In the genomic region with DNA sequence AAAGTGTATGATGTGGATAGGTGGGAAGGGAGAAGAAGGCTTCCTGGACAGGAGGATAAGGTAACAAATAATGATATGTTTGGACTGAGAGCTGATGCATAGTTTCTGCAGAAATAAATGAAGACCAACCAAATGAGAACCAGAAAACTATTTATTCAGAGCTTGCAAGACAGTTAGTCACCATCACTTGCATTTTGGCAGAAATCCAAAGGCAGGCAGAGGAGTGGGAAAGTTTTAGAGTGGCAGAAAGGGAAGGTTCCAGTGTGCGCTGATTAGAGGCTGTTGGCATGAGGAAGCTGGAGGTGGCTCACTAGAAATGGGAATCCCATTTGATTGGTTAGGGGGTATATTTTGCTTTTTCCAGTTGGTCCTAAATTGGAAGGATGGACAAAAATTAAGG, we compare ENCODE assay signal across 14 cellular contexts. TPM values are rescaled to one million over a fixed set of nuclear protein-coding genes. Genes with fewer than 3 reads are reported as not detected.
DNase-seq lines count a peak whose midpoint lies in the region; ATAC-seq and TF ChIP-seq lines count a peak whose summit lies in the region.
"Had no signal": no experiment of that assay in that cellular context is flagged by ENCODE, and none has a peak within 500 bp of the region (broad histone marks: within the 10 kb centered on the region; RNA-seq: fewer than 3 reads in every experiment).

No MANE protein-coding gene starts in this region.

- peak overlapping the region; percentile 95 for H3K27ac Mint-ChIP-seq in dendritic cell treated with granulocyte-macrophage colony-stimulating factor and Interleukin-4, amounts not matched to agents 40 ng/mL and 50 ng/mL, for 4 days
- no peak overlapping the region for H3K27ac Mint-ChIP-seq in activated CD8-positive, alpha-beta T cell treated with anti-CD3 and anti-CD28 coated beads for 36 hours
- H3K27ac Mint-ChIP-seq: activated naive CD8-positive, alpha-beta T cell; immature natural killer cell had no signal

- H3K27me3 Mint-ChIP-seq in dendritic cell treated with granulocyte-macrophage colony-stimulating factor and Interleukin-4, amounts not matched to agents 40 ng/mL and 50 ng/mL, for 4 days, result no peaks in the 10 kb centered on the region
- H3K27me3 Mint-ChIP-seq in activated CD8-positive, alpha-beta T cell treated with anti-CD3 and anti-CD28 coated beads for 36 hours, result peaks cover 2% of the 10 kb centered on the region
- H3K27me3 Mint-ChIP-seq: activated naive CD8-positive, alpha-beta T cell had no signal

- TF ChIP-seq CTCF in A673 (conservative IDR thresholded peaks at IDR 0.05; ENCODE audit: low read depth, low read length) (no peak), PC-3 (conservative IDR thresholded peaks at IDR 0.05; ENCODE audit: low read depth, low read length) (no peak)
- no peak for TF ChIP-seq CTCF in activated CD8-positive, alpha-beta T cell treated with anti-CD3 and anti-CD28 coated beads for 36 hours (IDR thresholded peaks at IDR 0.05)

- H3K79me2 ChIP-seq in PC-3 (ENCODE audit: low read length), result no peaks in the 10 kb centered on the region

- intact Hi-C loops in A673 (cut with micrococcal nuclease; ENCODE audit: unreplicated experiment) (no loop called here), PC-3 (cut with micrococcal nuclease) (no loop called here)
- intact Hi-C loops in dendritic cell treated with granulocyte-macrophage colony-stimulating factor and Interleukin-4, amounts not matched to agents 40 ng/mL and 50 ng/mL, for 4 days (cut with micrococcal nuclease), result loop anchor here (2.0 to 5.0 kb wide), 3 partner anchors 19 to 159 kb away; no protein-coding TSS in a partner anchor
- intact Hi-C loops in activated CD8-positive, alpha-beta T cell treated with anti-CD3 and anti-CD28 coated beads for 36 hours (cut with micrococcal nuclease), result no loop called here

- H3K36me3 ChIP-seq in A673 (ENCODE audit: insufficient read depth, low read length, poor library complexity, severe bottlenecking) (no peaks in the 10 kb centered on the region), PC-3 (ENCODE audit: low read depth, low read length) (no peaks in the 10 kb centered on the region)

- no peak for ATAC-seq in PC-3
- ATAC-seq in GM21515 (IDR thresholded peaks at IDR 0.05; ENCODE audit: unreplicated experiment), result no peak
- ATAC-seq in activated CD8-positive, alpha-beta T cell treated with anti-CD3 and anti-CD28 coated beads for 36 hours, result no peak

- no peak overlapping the region for H3K4me2 ChIP-seq in PC-3 (ENCODE audit: low read length)

- H3K36me3 Mint-ChIP-seq in dendritic cell treated with granulocyte-macrophage colony-stimulating factor and Interleukin-4, amounts not matched to agents 40 ng/mL and 50 ng/mL, for 4 days (ENCODE audit: low read depth), result peaks cover 5% of the 10 kb centered on the region
- H3K36me3 Mint-ChIP-seq in activated CD8-positive, alpha-beta T cell treated with anti-CD3 and anti-CD28 coated beads for 36 hours (ENCODE audit: low read depth), result no peaks in the 10 kb centered on the region
- H3K36me3 Mint-ChIP-seq: activated naive CD8-positive, alpha-beta T cell; immature natural killer cell had no signal

- H3K27me3 ChIP-seq in A673 (replicated peaks; ENCODE audit: insufficient read depth, low read depth, low read length, poor library complexity) (peaks cover 6% of the 10 kb centered on the region), PC-3 (ENCODE audit: low read length) (peaks cover 10% of the 10 kb centered on the region)

- CTCF ChIA-PET in A673 (lab: Charles Lee), result no interaction called here
- CTCF ChIA-PET in PC-3 (lab: Charles Lee), result no interaction called here
- CTCF ChIA-PET in activated CD8-positive, alpha-beta T cell treated with anti-CD3 and anti-CD28 coated beads for 36 hours (lab: Charles Lee), result no interaction called here

- no peaks in the 10 kb centered on the region for H4K20me1 ChIP-seq in PC-3 (ENCODE audit: low read length)

- H3K4me1 Mint-ChIP-seq in dendritic cell treated with granulocyte-macrophage colony-stimulating factor and Interleukin-4, amounts not matched to agents 40 ng/mL and 50 ng/mL, for 4 days (ENCODE audit: low read depth), result peaks cover 55% of the 10 kb centered on the region
- H3K4me1 Mint-ChIP-seq in activated CD8-positive, alpha-beta T cell treated with anti-CD3 and anti-CD28 coated beads for 36 hours (ENCODE audit: low read depth), result peaks cover 6% of the 10 kb centered on the region
- H3K4me1 Mint-ChIP-seq: immature natural killer cell had no signal

- DNase-seq in A673 (ENCODE audit: low spot score) (peak; percentile 57), Daoy (ENCODE audit: low read depth) (peak; percentile 89), PC-3 (peak; percentile 19), NCI-H446 treated with DMSO at 0.1 percent for 48 hours (lab: John Stamatoyannopoulos, UW) (no peak), COLO829 (ENCODE audit: low spot score) (no peak)
- no peak for DNase-seq in activated CD8-positive, alpha-beta T cell treated with anti-CD3 and anti-CD28 coated beads for 36 hours
- DNase-seq: cerebellar nuclear complex; DND-41; immature natural killer cell; stimulated activated CD4-positive, alpha-beta T cell treated with anti-CD3 and anti-CD28 coated beads, Interleukin-12 subunit alpha, Interleukin-12 subunit beta, amount 100 ng/mL, for 4 hours had no signal

- H3K4me3 ChIP-seq in A673 (ENCODE audit: low read depth, low read length, poor library complexity, severe bottlenecking) (no peak overlapping the region), PC-3 (ENCODE audit: low read length) (no peak overlapping the region)

- BruUV-seq in A673 (replicated peaks; lab: Mats Ljungman, UMichigan), result no TSS peak
- no TSS peak for BruUV-seq in PC-3 (replicated peaks; lab: Mats Ljungman, UMichigan)

- peak overlapping the region; percentile 10 for H3K4me3 Mint-ChIP-seq in dendritic cell treated with granulocyte-macrophage colony-stimulating factor and Interleukin-4, amounts not matched to agents 40 ng/mL and 50 ng/mL, for 4 days
- no peak overlapping the region for H3K4me3 Mint-ChIP-seq in activated CD8-positive, alpha-beta T cell treated with anti-CD3 and anti-CD28 coated beads for 36 hours
- H3K4me3 Mint-ChIP-seq: activated naive CD8-positive, alpha-beta T cell; immature natural killer cell had no signal

- H3K4me1 ChIP-seq in A673 (ENCODE audit: insufficient read depth, low read length, poor library complexity, severe bottlenecking) (no peaks in the 10 kb centered on the region), PC-3 (ENCODE audit: insufficient read depth, low read length) (no peaks in the 10 kb centered on the region)

- POLR2A ChIA-PET in A673 (lab: Charles Lee; ENCODE audit: low non-redundant PET) (no interaction called here), PC-3 (lab: Charles Lee; ENCODE audit: unreplicated experiment) (no interaction called here)
- POLR2A ChIA-PET in activated CD8-positive, alpha-beta T cell treated with anti-CD3 and anti-CD28 coated beads for 36 hours (lab: Charles Lee), result no interaction called here

- H3K27ac ChIP-seq in A673 (ENCODE audit: low read depth, low read length, poor library complexity, severe bottlenecking) (no peak overlapping the region), PC-3 (ENCODE audit: low read length) (no peak overlapping the region)

- no peak overlapping the region for H3K9ac ChIP-seq in PC-3 (ENCODE audit: low read length)

- H3K9me3 Mint-ChIP-seq in dendritic cell treated with granulocyte-macrophage colony-stimulating factor and Interleukin-4, amounts not matched to agents 40 ng/mL and 50 ng/mL, for 4 days, result no peaks in the 10 kb centered on the region
- H3K9me3 Mint-ChIP-seq in activated CD8-positive, alpha-beta T cell treated with anti-CD3 and anti-CD28 coated beads for 36 hours, result no peaks in the 10 kb centered on the region
- H3K9me3 Mint-ChIP-seq: immature natural killer cell had no signal

- H3F3A ChIP-seq in PC-3 (ENCODE audit: low read length, unreplicated experiment), result no peaks in the 10 kb centered on the region

- H2AFZ ChIP-seq in PC-3 (ENCODE audit: low read length), result no peak overlapping the region

- H3K9me3 ChIP-seq in A673 (ENCODE audit: low read depth, low read length, poor library complexity, severe bottlenecking), result no peaks in the 10 kb centered on the region
- no peaks in the 10 kb centered on the region for H3K9me3 ChIP-seq in PC-3 (ENCODE audit: low read length)

- H3K9me2 ChIP-seq in PC-3 (replicated peaks; ENCODE audit: low read length), result no peaks in the 10 kb centered on the region

RNA-seq across cellular contexts. Expression of a gene that starts 13.0 kb away (rescaled TPM):
- total RNA-seq in A673 (2021) (not detected in 2 replicates), PC-3 (2014; rRNA removed) (not detected in 2 replicates)
- 0.06 and 0.12 TPM in 2 replicates for total RNA-seq in Daoy (2014; rRNA removed; shearing (Covaris generic))
- total RNA-seq in activated CD8-positive, alpha-beta T cell treated with anti-CD3 and anti-CD28 coated beads for 36 hours, result not detected
- total RNA-seq: endothelial cell of umbilical vein had no signal

Comparison
In these comparisons a context has a peak if more than half of its experiments do, and no peak if none do; other contexts are left out.
1. DNase-seq: peak in A673 (single experiment), Daoy (single experiment) and PC-3 (single experiment); none in NCI-H446 treated with DMSO at 0.1 percent for 48 hours (single experiment), activated CD8-positive, alpha-beta T cell treated with anti-CD3 and anti-CD28 coated beads for 36 hours (single experiment) and COLO829 (single experiment).